1 cellular context compared by ENCODE assay signal in the genomic region with DNA sequence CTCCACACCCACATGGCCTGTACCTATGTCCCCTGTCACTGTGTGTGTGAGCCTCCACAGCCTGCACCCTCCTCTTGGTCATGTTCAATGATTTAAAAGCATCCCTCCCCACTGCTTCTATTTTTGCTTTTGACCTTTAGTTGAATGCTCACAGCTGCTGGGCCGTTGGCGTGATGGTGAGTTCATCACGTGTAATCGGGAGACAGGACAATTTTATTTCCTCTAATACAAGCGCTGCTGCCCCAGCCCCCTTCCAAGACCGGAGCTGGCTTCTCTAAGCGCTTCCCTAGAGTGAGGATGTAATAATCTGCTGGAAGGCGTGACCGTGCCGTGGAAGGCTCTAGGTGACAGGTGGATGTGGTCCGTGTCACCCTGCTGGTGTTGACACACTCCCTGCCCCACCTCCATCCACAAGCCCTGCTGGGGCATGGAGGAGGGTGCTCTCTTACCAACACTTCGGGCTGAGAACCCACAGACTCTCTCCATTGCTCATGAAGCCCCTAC.
TF ChIP-seq lines count a peak whose summit lies in the region.

No MANE protein-coding gene starts in this region.

TF ChIP-seq in HCT116, 20 proteins besides CTCF, POLR2A, EP300 and RAD21 (continued from another document):
- TF ChIP-seq YY1 (IDR thresholded peaks at IDR 0.05; ENCODE audit: extremely low read depth, insufficient replicate concordance, low read depth, low read length) = no peak
- TF ChIP-seq ELF1 (IDR thresholded peaks at IDR 0.05; ENCODE audit: borderline replicate concordance, low read depth) = no peak
- no peak for TF ChIP-seq ZBTB33 (IDR thresholded peaks at IDR 0.05; ENCODE audit: extremely low read depth, insufficient replicate concordance, low read length)
- no peak for TF ChIP-seq EZH2 (IDR thresholded peaks at IDR 0.05)
- TF ChIP-seq CEBPB (IDR thresholded peaks at IDR 0.05; ENCODE audit: low read depth) = no peak
- TF ChIP-seq EZH2phosphoT487 (IDR thresholded peaks at IDR 0.05; ENCODE audit: borderline replicate concordance) = no peak
- TF ChIP-seq JUND (IDR thresholded peaks at IDR 0.05) = no peak
